ENCODE assay signal across 11 cellular contexts in the genomic region with DNA sequence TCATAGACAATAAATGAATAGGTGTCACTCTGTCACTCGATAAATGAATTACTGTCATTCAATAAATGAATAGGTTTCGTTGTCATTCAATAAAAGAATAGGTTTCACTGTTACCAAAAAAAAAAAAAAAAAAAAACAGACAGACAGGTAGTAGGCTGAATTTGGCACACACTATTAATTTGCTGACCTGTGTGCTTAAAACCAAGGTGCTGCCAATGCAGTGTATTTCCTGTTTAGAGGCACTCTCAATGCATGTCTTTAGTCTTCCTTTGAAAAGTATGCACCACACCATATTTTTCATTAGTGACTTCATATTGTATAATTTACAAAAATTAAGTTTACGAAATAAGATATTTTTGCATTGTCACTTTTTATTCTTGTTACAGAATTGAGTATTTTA. TPM values are rescaled to one million over a fixed set of nuclear protein-coding genes. Genes with fewer than 3 reads are reported as not detected.
"Had no signal": no experiment of that assay in that cellular context is flagged by ENCODE, and none has a peak within 500 bp of the region (broad histone marks: within the 10 kb centered on the region; RNA-seq: fewer than 3 reads in every experiment).

No MANE protein-coding gene starts in this region.

- H3K4me3 ChIP-seq: GM23248, GM23338, HAP-1 had no signal

- H3K9me3 ChIP-seq: HAP-1 had no signal

- H2AFZ ChIP-seq: GM23248, GM23338 had no signal

- H3K9ac ChIP-seq: GM23248 had no signal

- DNase-seq: GM23248, GOT3, H7, H9, HCEC 1CT, HFFc6 had no signal

- H3K4me1 ChIP-seq: HAP-1 had no signal

- H3K4me2 ChIP-seq: GM23338 had no signal

- H3K36me3 ChIP-seq: HAP-1 had no signal

- H3K27ac ChIP-seq: GM23248 had no signal

- ATAC-seq: GM23338, HCT116 had no signal

RNA-seq across cellular contexts. Expression of a gene that starts 16.2 kb away (rescaled TPM):
- total RNA-seq: GM23248, GM23338, H1, H4, H7, H9, HFFc6 had no signal
